ENCODE assay signal across 8 cellular contexts in the genomic region with DNA sequence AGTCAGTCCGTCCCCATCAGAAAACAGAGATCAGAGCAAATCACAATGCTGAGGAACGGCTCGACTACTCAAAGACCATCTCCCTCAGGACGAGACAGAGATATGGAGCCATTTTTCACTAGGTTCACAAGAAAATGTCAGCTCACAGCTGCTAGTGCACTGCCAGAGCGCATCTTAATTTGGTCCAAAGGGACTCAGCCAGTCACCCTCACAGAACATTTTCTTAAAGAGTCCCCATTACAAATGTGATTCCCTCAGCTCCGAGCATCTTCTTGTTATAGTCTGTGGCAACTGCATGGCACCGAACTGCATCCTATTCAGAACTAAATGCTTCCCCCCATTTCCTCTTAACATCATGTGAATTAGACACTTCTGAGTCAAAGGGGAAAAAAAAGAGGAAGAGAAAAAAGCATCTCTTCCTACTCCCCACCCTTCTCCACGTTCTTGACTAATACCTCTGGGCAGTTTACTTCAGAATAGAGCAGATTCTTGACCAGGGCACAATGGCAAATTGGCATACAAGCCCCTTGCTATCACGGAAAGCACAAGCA.
DNase-seq lines count a peak whose midpoint lies in the region; ATAC-seq, FAIRE-seq and TF ChIP-seq lines count a peak whose summit lies in the region.

No MANE protein-coding gene starts in this region.

- no peaks in the 10 kb centered on the region for H3K36me3 Mint-ChIP-seq in effector memory CD8-positive, alpha-beta T cell (ENCODE audit: insufficient read depth)

- DNase-seq in EH (ENCODE audit: low read depth) (peak; percentile 26), coronary artery (ENCODE audit: low spot score) (no peak), pancreas (no peak), HuH-7 (ENCODE audit: low spot score) (no peak)
- DNase-seq in stimulated activated naive CD8-positive, alpha-beta T cell treated with anti-CD3 and anti-CD28 coated beads, Interleukin-15, amount 100 ng/mL, for 72 hours = no peak
- DNase-seq in effector memory CD8-positive, alpha-beta T cell = no peak

- no peaks in the 10 kb centered on the region for H3K4me1 Mint-ChIP-seq in stimulated activated naive CD8-positive, alpha-beta T cell treated with anti-CD3 and anti-CD28 coated beads, Interleukin-15, amount 100 ng/mL, for 72 hours
- no peaks in the 10 kb centered on the region for H3K4me1 Mint-ChIP-seq in effector memory CD8-positive, alpha-beta T cell (ENCODE audit: low read depth in 2 of 2)

- FAIRE-seq in pancreas (lab: Jason Lieb, UNC) = no peak

- intact Hi-C loops in pancreas (cut with DNase I) = no loop called here

- no peak overlapping the region for H3K4me3 Mint-ChIP-seq in stimulated activated naive CD8-positive, alpha-beta T cell treated with anti-CD3 and anti-CD28 coated beads, Interleukin-15, amount 100 ng/mL, for 72 hours
- no peak overlapping the region for H3K4me3 Mint-ChIP-seq in effector memory CD8-positive, alpha-beta T cell

- H3K27ac Mint-ChIP-seq in stimulated activated naive CD8-positive, alpha-beta T cell treated with anti-CD3 and anti-CD28 coated beads, Interleukin-15, amount 100 ng/mL, for 72 hours = no peak overlapping the region
- no peak overlapping the region for H3K27ac Mint-ChIP-seq in effector memory CD8-positive, alpha-beta T cell

- TF ChIP-seq CTCF in coronary artery (IDR thresholded peaks at IDR 0.05) (no peak), pancreas (IDR thresholded peaks at IDR 0.05) (no peak)

- no peaks in the 10 kb centered on the region for H3K9me3 ChIP-seq in pancreas

- no peaks in the 10 kb centered on the region for H3K27me3 ChIP-seq in pancreas

- peaks cover 0 to 3% (median 0%) of the 10 kb centered on the region in 3 donors for H3K4me1 ChIP-seq in pancreas

- H3K4me3 ChIP-seq in coronary artery (peak overlapping the region; percentile 68), pancreas (peak overlapping the region in 2 of 4 donors; percentile 29)

- H3K27ac ChIP-seq in coronary artery = no peak overlapping the region
- H3K27ac ChIP-seq in pancreas = no peak overlapping the region

- H3K27me3 Mint-ChIP-seq in stimulated activated naive CD8-positive, alpha-beta T cell treated with anti-CD3 and anti-CD28 coated beads, Interleukin-15, amount 100 ng/mL, for 72 hours = no peaks in the 10 kb centered on the region
- H3K27me3 Mint-ChIP-seq in effector memory CD8-positive, alpha-beta T cell = no peaks in the 10 kb centered on the region

- ATAC-seq in GM21447 (IDR thresholded peaks at IDR 0.05; ENCODE audit: unreplicated experiment) = peak; percentile 81
- ATAC-seq in HG03571 (IDR thresholded peaks at IDR 0.05; ENCODE audit: unreplicated experiment) = peak; percentile 94
- ATAC-seq in pancreas = peak; percentile 11 to 31 (median 21)
- no peak for ATAC-seq in stimulated activated naive CD8-positive, alpha-beta T cell treated with anti-CD3 and anti-CD28 coated beads, Interleukin-15, amount 100 ng/mL, for 72 hours
- ATAC-seq in effector memory CD8-positive, alpha-beta T cell (replicated peaks) = no peak

- no peaks in the 10 kb centered on the region for H3K36me3 ChIP-seq in pancreas

- WGBS in pancreas, 2 donors = 3 to 19% methylated on average over 9 of the region's 9 CpGs

- no peaks in the 10 kb centered on the region for H3K9me3 Mint-ChIP-seq in stimulated activated naive CD8-positive, alpha-beta T cell treated with anti-CD3 and anti-CD28 coated beads, Interleukin-15, amount 100 ng/mL, for 72 hours
- H3K9me3 Mint-ChIP-seq in effector memory CD8-positive, alpha-beta T cell = peaks cover 0 to 3% of the 10 kb centered on the region in 2 donors

Comparison
In these comparisons a context has a peak if more than half of its experiments do, and no peak if none do; other contexts are left out.
1. ATAC-seq: peak in GM21447 (single experiment), HG03571 (single experiment) and pancreas (4 of 4); none in stimulated activated naive CD8-positive, alpha-beta T cell treated with anti-CD3 and anti-CD28 coated beads, Interleukin-15, amount 100 ng/mL, for 72 hours (single experiment) and effector memory CD8-positive, alpha-beta T cell (single experiment).